In genomic region chr2:16293398-16293797, GRCh38 we compare ENCODE assay signal across 22 cellular contexts.
DNase-seq lines count a peak whose midpoint lies in the region; TF ChIP-seq lines count a peak whose summit lies in the region.
"Had no signal": no experiment of that assay in that cellular context is flagged by ENCODE, and none has a peak within 500 bp of the region (broad histone marks: within the 10 kb centered on the region; RNA-seq: fewer than 3 reads in every experiment).

No MANE protein-coding gene starts in this region.

- no peak for TF ChIP-seq CTCF in glutamatergic neuron (IDR thresholded peaks at IDR 0.05; ENCODE audit: partially characterized antibody, unreplicated experiment)

- H3K4me1 Mint-ChIP-seq in glutamatergic neuron (ENCODE audit: low read depth, unreplicated experiment): peaks cover 33% of the 10 kb centered on the region
- H3K4me1 Mint-ChIP-seq: CD4-positive, alpha-beta memory T cell had no signal

- no peak overlapping the region for H3K9ac ChIP-seq in trophoblast cell (ENCODE audit: low read length)
- H3K9ac ChIP-seq: GM23248 had no signal

- no peak overlapping the region for H2BK12ac ChIP-seq in trophoblast cell (ENCODE audit: low read length)

- H2BK120ac ChIP-seq in trophoblast cell (ENCODE audit: insufficient read depth, low read length, poor library complexity): no peak overlapping the region

- H3K27ac Mint-ChIP-seq in glutamatergic neuron (ENCODE audit: unreplicated experiment): peak overlapping the region; percentile 96
- H3K27ac Mint-ChIP-seq: CD4-positive, alpha-beta memory T cell had no signal

- H3K4me2 ChIP-seq in trophoblast cell (ENCODE audit: low read length): no peak overlapping the region

- H3K23ac ChIP-seq in trophoblast cell (ENCODE audit: low read length): no peak overlapping the region

- H4K12ac ChIP-seq in trophoblast cell (ENCODE audit: low read depth, low read length): no peak overlapping the region

- H3K79me2 ChIP-seq in trophoblast cell (ENCODE audit: control insufficient read depth, insufficient read depth, low read length, poor library complexity): no peaks in the 10 kb centered on the region

- no peaks in the 10 kb centered on the region for H3K9me3 ChIP-seq in trophoblast cell (ENCODE audit: insufficient read depth, low read depth, low read length)
- H3K9me3 ChIP-seq: Caco-2, MG63 had no signal

- H3K4me3 ChIP-seq in trophoblast cell (ENCODE audit: low read depth, low read length): no peak overlapping the region
- H3K4me3 ChIP-seq: GM23248, MG63 had no signal

- DNase-seq in Ammon's horn (ENCODE audit: low spot score): peak; percentile 9
- DNase-seq in SK-N-DZ (ENCODE audit: low spot score): peak; percentile 86
- peak; percentile 80 for DNase-seq in glutamatergic neuron
- DNase-seq in trophoblast cell: no peak
- no peak for DNase-seq in activated CD4-positive, alpha-beta T cell treated with anti-CD3 and anti-CD28 coated beads for 48 hours
- DNase-seq in T1000 (lab: John Stamatoyannopoulos, UW): no peak
- no peak for DNase-seq in 8988T
- DNase-seq: Caco-2; CD4-positive, alpha-beta memory T cell; GM23248; H7; IMR-90; KG1; MG63; NCI-H1105 treated with DMSO at 0.1 percent for 48 hours; NCI-H146; NCI-H1930; NCI-H2107; NCI-H446 treated with DMSO at 0.1 percent for 48 hours; NCI-H526; SHP77 had no signal

- peaks cover 9% of the 10 kb centered on the region for H3K9me3 Mint-ChIP-seq in glutamatergic neuron (ENCODE audit: unreplicated experiment)

- WGBS in trophoblast cell (ENCODE audit: extremely low coverage, insufficient coverage, insufficient read length): no CpG with 5 or more reads among the region's 6 CpGs

- H3K36me3 Mint-ChIP-seq in glutamatergic neuron (ENCODE audit: unreplicated experiment): peaks cover 6% of the 10 kb centered on the region
- H3K36me3 Mint-ChIP-seq: CD4-positive, alpha-beta memory T cell had no signal

- H3K18ac ChIP-seq in trophoblast cell (ENCODE audit: low read length): no peak overlapping the region

- no peak overlapping the region for H3K4ac ChIP-seq in trophoblast cell (ENCODE audit: low read depth, low read length)

- no peak overlapping the region for H3K14ac ChIP-seq in trophoblast cell (ENCODE audit: low read length)

- H4K91ac ChIP-seq in trophoblast cell (ENCODE audit: low read depth, low read length): peak overlapping the region; percentile 39

- no peaks in the 10 kb centered on the region for H3K27me3 ChIP-seq in trophoblast cell (ENCODE audit: insufficient read depth, low read length)
- H3K27me3 ChIP-seq: MG63 had no signal

- H3K27me3 Mint-ChIP-seq in glutamatergic neuron (ENCODE audit: unreplicated experiment): peaks cover 11% of the 10 kb centered on the region
- H3K27me3 Mint-ChIP-seq: CD4-positive, alpha-beta memory T cell had no signal

- H2AFZ ChIP-seq in trophoblast cell (ENCODE audit: insufficient read depth, low read length, poor library complexity): no peak overlapping the region
- H2AFZ ChIP-seq: GM23248 had no signal

- peaks cover 8 to 9% of the 10 kb centered on the region in 2 experiments for H3K4me1 ChIP-seq in trophoblast cell (ENCODE audit: control insufficient read depth in 1 of 2, insufficient read depth in 2 of 2, low read length in 2 of 2)

- no peak overlapping the region for H2BK5ac ChIP-seq in trophoblast cell (ENCODE audit: low read depth, low read length, poor library complexity)

- no peak overlapping the region for H2AK5ac ChIP-seq in trophoblast cell (ENCODE audit: low read length)

- no peak overlapping the region for H3K27ac ChIP-seq in trophoblast cell (ENCODE audit: low read depth, low read length)
- H3K27ac ChIP-seq: GM23248, RWPE1 had no signal

- H3K79me1 ChIP-seq in trophoblast cell (ENCODE audit: low read length): peaks cover 6% of the 10 kb centered on the region

- H4K8ac ChIP-seq in trophoblast cell (ENCODE audit: low read depth, low read length): no peak overlapping the region

- peak overlapping the region; percentile 59 for H3K4me3 Mint-ChIP-seq in glutamatergic neuron (ENCODE audit: unreplicated experiment)
- H3K4me3 Mint-ChIP-seq: CD4-positive, alpha-beta memory T cell had no signal

- H3K36me3 ChIP-seq in trophoblast cell (ENCODE audit: control insufficient read depth in 1 of 2, insufficient read depth in 2 of 2, low read length in 2 of 2): no peaks in the 10 kb centered on the region
- H3K36me3 ChIP-seq: MG63 had no signal

Comparison
In these comparisons a context has a peak if more than half of its experiments do, and no peak if none do; other contexts are left out.
1. DNase-seq: peak in Ammon's horn (single experiment), SK-N-DZ (single experiment) and glutamatergic neuron (single experiment); none in trophoblast cell (0 of 2), activated CD4-positive, alpha-beta T cell treated with anti-CD3 and anti-CD28 coated beads for 48 hours (single experiment), T1000 (single experiment) and 8988T (single experiment).